ENCODE assay signal across 2 cellular contexts in genomic region chr12:11162494-11162893, GRCh38.
TF ChIP-seq lines count a peak whose summit lies in the region.

No MANE protein-coding gene starts in this region.

TF ChIP-seq in GM23338, 12 proteins besides CTCF, POLR2A, EP300 and RAD21:
- no peak for TF ChIP-seq STAT1 (IDR thresholded peaks at IDR 0.05; ENCODE audit: unreplicated experiment)
- TF ChIP-seq, protein P1, sequence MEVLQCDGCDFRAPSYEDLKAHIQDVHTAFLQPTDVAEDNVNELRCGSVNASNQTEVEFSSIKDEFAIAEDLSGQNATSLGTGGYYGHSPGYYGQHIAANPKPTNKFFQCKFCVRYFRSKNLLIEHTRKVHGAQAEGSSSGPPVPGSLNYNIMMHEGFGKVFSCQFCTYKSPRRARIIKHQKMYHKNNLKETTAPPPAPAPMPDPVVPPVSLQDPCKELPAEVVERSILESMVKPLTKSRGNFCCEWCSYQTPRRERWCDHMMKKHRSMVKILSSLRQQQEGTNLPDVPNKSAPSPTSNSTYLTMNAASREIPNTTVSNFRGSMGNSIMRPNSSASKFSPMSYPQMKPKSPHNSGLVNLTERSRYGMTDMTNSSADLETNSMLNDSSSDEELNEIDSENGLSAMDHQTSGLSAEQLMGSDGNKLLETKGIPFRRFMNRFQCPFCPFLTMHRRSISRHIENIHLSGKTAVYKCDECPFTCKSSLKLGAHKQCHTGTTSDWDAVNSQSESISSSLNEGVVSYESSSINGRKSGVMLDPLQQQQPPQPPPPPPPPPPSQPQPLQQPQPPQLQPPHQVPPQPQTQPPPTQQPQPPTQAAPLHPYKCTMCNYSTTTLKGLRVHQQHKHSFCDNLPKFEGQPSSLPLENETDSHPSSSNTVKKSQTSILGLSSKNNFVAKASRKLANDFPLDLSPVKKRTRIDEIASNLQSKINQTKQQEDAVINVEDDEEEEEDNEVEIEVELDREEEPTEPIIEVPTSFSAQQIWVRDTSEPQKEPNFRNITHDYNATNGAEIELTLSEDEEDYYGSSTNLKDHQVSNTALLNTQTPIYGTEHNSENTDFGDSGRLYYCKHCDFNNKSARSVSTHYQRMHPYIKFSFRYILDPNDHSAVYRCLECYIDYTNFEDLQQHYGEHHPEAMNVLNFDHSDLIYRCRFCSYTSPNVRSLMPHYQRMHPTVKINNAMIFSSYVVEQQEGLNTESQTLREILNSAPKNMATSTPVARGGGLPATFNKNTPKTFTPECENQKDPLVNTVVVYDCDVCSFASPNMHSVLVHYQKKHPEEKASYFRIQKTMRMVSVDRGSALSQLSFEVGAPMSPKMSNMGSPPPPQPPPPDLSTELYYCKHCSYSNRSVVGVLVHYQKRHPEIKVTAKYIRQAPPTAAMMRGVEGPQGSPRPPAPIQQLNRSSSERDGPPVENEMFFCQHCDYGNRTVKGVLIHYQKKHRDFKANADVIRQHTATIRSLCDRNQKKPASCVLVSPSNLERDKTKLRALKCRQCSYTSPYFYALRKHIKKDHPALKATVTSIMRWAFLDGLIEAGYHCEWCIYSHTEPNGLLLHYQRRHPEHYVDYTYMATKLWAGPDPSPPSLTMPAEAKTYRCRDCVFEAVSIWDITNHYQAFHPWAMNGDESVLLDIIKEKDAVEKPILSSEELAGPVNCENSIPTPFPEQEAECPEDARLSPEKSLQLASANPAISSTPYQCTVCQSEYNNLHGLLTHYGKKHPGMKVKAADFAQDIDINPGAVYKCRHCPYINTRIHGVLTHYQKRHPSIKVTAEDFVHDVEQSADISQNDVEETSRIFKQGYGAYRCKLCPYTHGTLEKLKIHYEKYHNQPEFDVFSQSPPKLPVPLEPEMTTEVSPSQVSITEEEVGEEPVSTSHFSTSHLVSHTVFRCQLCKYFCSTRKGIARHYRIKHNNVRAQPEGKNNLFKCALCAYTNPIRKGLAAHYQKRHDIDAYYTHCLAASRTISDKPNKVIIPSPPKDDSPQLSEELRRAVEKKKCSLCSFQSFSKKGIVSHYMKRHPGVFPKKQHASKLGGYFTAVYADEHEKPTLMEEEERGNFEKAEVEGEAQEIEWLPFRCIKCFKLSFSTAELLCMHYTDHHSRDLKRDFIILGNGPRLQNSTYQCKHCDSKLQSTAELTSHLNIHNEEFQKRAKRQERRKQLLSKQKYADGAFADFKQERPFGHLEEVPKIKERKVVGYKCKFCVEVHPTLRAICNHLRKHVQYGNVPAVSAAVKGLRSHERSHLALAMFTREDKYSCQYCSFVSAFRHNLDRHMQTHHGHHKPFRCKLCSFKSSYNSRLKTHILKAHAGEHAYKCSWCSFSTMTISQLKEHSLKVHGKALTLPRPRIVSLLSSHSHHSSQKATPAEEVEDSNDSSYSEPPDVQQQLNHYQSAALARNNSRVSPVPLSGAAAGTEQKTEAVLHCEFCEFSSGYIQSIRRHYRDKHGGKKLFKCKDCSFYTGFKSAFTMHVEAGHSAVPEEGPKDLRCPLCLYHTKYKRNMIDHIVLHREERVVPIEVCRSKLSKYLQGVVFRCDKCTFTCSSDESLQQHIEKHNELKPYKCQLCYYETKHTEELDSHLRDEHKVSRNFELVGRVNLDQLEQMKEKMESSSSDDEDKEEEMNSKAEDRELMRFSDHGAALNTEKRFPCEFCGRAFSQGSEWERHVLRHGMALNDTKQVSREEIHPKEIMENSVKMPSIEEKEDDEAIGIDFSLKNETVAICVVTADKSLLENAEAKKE (CRISPR knock-in tag; IDR thresholded peaks at IDR 0.05): no peak
- TF ChIP-seq ZNF114 (CRISPR knock-in tag; IDR thresholded peaks at IDR 0.05): no peak
- no peak for TF ChIP-seq CREB1 (CRISPR knock-in tag; IDR thresholded peaks at IDR 0.05; ENCODE audit: low read depth)
- TF ChIP-seq EZH2 (IDR thresholded peaks at IDR 0.05; ENCODE audit: low read depth, unreplicated experiment): no peak
- TF ChIP-seq, protein P2, sequence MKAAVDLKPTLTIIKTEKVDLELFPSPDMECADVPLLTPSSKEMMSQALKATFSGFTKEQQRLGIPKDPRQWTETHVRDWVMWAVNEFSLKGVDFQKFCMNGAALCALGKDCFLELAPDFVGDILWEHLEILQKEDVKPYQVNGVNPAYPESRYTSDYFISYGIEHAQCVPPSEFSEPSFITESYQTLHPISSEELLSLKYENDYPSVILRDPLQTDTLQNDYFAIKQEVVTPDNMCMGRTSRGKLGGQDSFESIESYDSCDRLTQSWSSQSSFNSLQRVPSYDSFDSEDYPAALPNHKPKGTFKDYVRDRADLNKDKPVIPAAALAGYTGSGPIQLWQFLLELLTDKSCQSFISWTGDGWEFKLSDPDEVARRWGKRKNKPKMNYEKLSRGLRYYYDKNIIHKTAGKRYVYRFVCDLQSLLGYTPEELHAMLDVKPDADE (IDR thresholded peaks at IDR 0.05): no peak
- no peak for TF ChIP-seq EZH2phosphoT487 (IDR thresholded peaks at IDR 0.05; ENCODE audit: unreplicated experiment)
- TF ChIP-seq, protein P3, sequence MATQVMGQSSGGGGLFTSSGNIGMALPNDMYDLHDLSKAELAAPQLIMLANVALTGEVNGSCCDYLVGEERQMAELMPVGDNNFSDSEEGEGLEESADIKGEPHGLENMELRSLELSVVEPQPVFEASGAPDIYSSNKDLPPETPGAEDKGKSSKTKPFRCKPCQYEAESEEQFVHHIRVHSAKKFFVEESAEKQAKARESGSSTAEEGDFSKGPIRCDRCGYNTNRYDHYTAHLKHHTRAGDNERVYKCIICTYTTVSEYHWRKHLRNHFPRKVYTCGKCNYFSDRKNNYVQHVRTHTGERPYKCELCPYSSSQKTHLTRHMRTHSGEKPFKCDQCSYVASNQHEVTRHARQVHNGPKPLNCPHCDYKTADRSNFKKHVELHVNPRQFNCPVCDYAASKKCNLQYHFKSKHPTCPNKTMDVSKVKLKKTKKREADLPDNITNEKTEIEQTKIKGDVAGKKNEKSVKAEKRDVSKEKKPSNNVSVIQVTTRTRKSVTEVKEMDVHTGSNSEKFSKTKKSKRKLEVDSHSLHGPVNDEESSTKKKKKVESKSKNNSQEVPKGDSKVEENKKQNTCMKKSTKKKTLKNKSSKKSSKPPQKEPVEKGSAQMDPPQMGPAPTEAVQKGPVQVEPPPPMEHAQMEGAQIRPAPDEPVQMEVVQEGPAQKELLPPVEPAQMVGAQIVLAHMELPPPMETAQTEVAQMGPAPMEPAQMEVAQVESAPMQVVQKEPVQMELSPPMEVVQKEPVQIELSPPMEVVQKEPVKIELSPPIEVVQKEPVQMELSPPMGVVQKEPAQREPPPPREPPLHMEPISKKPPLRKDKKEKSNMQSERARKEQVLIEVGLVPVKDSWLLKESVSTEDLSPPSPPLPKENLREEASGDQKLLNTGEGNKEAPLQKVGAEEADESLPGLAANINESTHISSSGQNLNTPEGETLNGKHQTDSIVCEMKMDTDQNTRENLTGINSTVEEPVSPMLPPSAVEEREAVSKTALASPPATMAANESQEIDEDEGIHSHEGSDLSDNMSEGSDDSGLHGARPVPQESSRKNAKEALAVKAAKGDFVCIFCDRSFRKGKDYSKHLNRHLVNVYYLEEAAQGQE (IDR thresholded peaks at IDR 0.05; ENCODE audit: unreplicated experiment): no peak
- TF ChIP-seq ZNF331 (CRISPR knock-in tag; IDR thresholded peaks at IDR 0.05; ENCODE audit: low read depth): no peak
- TF ChIP-seq POLR2AphosphoS5 (IDR thresholded peaks at IDR 0.05; ENCODE audit: low read depth): no peak
- TF ChIP-seq JUNB (IDR thresholded peaks at IDR 0.05; ENCODE audit: unreplicated experiment): no peak
- TF ChIP-seq NANOG (IDR thresholded peaks at IDR 0.05; ENCODE audit: borderline replicate concordance): no peak

TF ChIP-seq in GM12878, 131 proteins besides CTCF, POLR2A, EP300 and RAD21:
- TF ChIP-seq, protein P4, sequence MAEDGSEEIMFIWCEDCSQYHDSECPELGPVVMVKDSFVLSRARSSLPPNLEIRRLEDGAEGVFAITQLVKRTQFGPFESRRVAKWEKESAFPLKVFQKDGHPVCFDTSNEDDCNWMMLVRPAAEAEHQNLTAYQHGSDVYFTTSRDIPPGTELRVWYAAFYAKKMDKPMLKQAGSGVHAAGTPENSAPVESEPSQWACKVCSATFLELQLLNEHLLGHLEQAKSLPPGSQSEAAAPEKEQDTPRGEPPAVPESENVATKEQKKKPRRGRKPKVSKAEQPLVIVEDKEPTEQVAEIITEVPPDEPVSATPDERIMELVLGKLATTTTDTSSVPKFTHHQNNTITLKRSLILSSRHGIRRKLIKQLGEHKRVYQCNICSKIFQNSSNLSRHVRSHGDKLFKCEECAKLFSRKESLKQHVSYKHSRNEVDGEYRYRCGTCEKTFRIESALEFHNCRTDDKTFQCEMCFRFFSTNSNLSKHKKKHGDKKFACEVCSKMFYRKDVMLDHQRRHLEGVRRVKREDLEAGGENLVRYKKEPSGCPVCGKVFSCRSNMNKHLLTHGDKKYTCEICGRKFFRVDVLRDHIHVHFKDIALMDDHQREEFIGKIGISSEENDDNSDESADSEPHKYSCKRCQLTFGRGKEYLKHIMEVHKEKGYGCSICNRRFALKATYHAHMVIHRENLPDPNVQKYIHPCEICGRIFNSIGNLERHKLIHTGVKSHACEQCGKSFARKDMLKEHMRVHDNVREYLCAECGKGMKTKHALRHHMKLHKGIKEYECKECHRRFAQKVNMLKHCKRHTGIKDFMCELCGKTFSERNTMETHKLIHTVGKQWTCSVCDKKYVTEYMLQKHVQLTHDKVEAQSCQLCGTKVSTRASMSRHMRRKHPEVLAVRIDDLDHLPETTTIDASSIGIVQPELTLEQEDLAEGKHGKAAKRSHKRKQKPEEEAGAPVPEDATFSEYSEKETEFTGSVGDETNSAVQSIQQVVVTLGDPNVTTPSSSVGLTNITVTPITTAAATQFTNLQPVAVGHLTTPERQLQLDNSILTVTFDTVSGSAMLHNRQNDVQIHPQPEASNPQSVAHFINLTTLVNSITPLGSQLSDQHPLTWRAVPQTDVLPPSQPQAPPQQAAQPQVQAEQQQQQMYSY (CRISPR knock-in tag; IDR thresholded peaks at IDR 0.05): no peak
- TF ChIP-seq SMAD1 (IDR thresholded peaks at IDR 0.05; ENCODE audit: low read depth, partially characterized antibody) (no peak), ZNF384 (IDR thresholded peaks at IDR 0.05; ENCODE audit: borderline replicate concordance, low read depth, low read length) (no peak), PAX5 (IDR thresholded peaks at IDR 0.05; ENCODE audit: borderline replicate concordance, low read depth, low read length) (no peak), HCFC1 (IDR thresholded peaks at IDR 0.05; ENCODE audit: low read length) (peak; percentile 46; the same call in 1 of the 2 replicates)
- TF ChIP-seq, protein P5, sequence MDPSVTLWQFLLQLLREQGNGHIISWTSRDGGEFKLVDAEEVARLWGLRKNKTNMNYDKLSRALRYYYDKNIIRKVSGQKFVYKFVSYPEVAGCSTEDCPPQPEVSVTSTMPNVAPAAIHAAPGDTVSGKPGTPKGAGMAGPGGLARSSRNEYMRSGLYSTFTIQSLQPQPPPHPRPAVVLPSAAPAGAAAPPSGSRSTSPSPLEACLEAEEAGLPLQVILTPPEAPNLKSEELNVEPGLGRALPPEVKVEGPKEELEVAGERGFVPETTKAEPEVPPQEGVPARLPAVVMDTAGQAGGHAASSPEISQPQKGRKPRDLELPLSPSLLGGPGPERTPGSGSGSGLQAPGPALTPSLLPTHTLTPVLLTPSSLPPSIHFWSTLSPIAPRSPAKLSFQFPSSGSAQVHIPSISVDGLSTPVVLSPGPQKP (IDR thresholded peaks at IDR 0.05; ENCODE audit: low read depth, low read length): no peak
